Comparison of ENCODE assay signal across 35 cellular contexts in the genomic region with DNA sequence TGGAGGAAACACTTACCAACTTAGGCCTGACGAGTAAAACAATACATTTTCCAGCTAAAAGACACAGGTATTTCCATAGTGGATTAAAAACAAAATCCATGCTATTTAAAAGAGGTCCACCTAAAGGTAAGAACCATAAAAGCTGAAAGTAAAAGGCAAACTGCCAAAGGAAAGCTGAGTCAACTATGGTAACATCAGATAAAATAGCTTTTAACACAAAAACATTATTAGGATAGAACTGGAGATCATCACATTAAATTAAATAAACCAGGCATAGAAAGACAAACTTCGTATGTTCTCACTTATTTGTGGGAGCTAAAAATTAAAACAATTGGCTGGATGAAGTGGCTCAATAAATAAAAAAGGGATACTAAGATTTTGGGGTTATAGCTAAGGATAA.
DNase-seq lines count a peak whose midpoint lies in the region; ATAC-seq, FAIRE-seq and TF ChIP-seq lines count a peak whose summit lies in the region.
"Had no signal": no experiment of that assay in that cellular context is flagged by ENCODE, and none has a peak within 500 bp of the region (broad histone marks: within the 10 kb centered on the region; RNA-seq: fewer than 3 reads in every experiment).

No MANE protein-coding gene starts in this region.

- H3K36me3 ChIP-seq in mucosa of descending colon (ENCODE audit: low read depth): no peaks in the 10 kb centered on the region
- H3K36me3 ChIP-seq: MG63 had no signal

- H3K4me1 Mint-ChIP-seq in HFFc6 (ENCODE audit: low read depth) (peaks cover 17% of the 10 kb centered on the region), WTC11 (peaks cover 6% of the 10 kb centered on the region)
- H3K4me1 Mint-ChIP-seq: activated naive CD4-positive, alpha-beta T cell treated with anti-CD3 and anti-CD28 coated beads, Interleukin-2, amount 50 U/mL, for 24 hours; nephron progenitor cell had no signal

- POLR2A ChIA-PET in WTC11 (lab: Charles Lee): no interaction called here

- H3K36me3 Mint-ChIP-seq in HFFc6 (ENCODE audit: low read depth) (peaks cover 19% of the 10 kb centered on the region), WTC11 (no peaks in the 10 kb centered on the region)

- CTCF ChIA-PET in WTC11 (lab: Charles Lee): interaction anchor here (1.5 kb wide), 1 partner anchor 24 kb away, joined by 7 read pairs; no protein-coding TSS in a partner anchor

- no peak overlapping the region for H3K4me3 ChIP-seq in mucosa of descending colon
- H3K4me3 ChIP-seq: gastrocnemius medialis, hepatocyte, MG63, skin epidermis had no signal

- ATAC-seq in WTC11 (no peak), mucosa of descending colon (no peak), GM21619 (IDR thresholded peaks at IDR 0.05; ENCODE audit: unreplicated experiment) (no peak), HG03378 (IDR thresholded peaks at IDR 0.05; ENCODE audit: unreplicated experiment) (no peak)
- ATAC-seq: activated CD8-positive, alpha-beta T cell treated with anti-CD3 and anti-CD28 coated beads, Interleukin-2, amount 10 ng/mL, durations not matched to agents 7 days and 5 days; activated T-helper 17 cell treated with anti-CD3 and anti-CD28 coated beads, Interleukin-2, amount 50 U/mL, for 72 hours; effector memory CD8-positive, alpha-beta T cell; gastrocnemius medialis; left colon; Right ventricle myocardium inferior; stimulated activated naive B cell treated with anti-CD40 and anti-IgM and Interleukin-4, amounts not matched to agents 10 μg/mL and 1 μg/mL and 100 μg/mL, for 72 hours had no signal

- H3K4me1 ChIP-seq in mucosa of descending colon (ENCODE audit: low read depth): no peaks in the 10 kb centered on the region
- H3K4me1 ChIP-seq: gastrocnemius medialis had no signal

- TF ChIP-seq CTCF in HFFc6 (IDR thresholded peaks at IDR 0.05) (no peak), WTC11 (IDR thresholded peaks at IDR 0.05) (no peak), mucosa of descending colon (IDR thresholded peaks at IDR 0.05) (no peak)

- H3K9me3 Mint-ChIP-seq in HFFc6: peaks cover 4% of the 10 kb centered on the region; the same call in 1 of the 2 replicates
- H3K9me3 Mint-ChIP-seq in WTC11: no peaks in the 10 kb centered on the region
- H3K9me3 Mint-ChIP-seq: activated naive CD4-positive, alpha-beta T cell treated with anti-CD3 and anti-CD28 coated beads, Interleukin-2, amount 50 U/mL, for 24 hours; activated T-helper 17 cell treated with anti-CD3 and anti-CD28 coated beads, Interleukin-2, amount 50 U/mL, for 72 hours; CD4-positive, CD25-positive, alpha-beta regulatory T cell; effector memory CD8-positive, alpha-beta T cell had no signal

- no peaks in the 10 kb centered on the region for H3K27me3 Mint-ChIP-seq in HFFc6 (ENCODE audit: insufficient read depth)
- no peaks in the 10 kb centered on the region for H3K27me3 Mint-ChIP-seq in WTC11 (ENCODE audit: low read depth)
- H3K27me3 Mint-ChIP-seq: activated naive CD4-positive, alpha-beta T cell treated with anti-CD3 and anti-CD28 coated beads, Interleukin-2, amount 50 U/mL, for 24 hours; activated T-helper 17 cell treated with anti-CD3 and anti-CD28 coated beads, Interleukin-2, amount 50 U/mL, for 72 hours; CD4-positive, CD25-positive, alpha-beta regulatory T cell; effector memory CD8-positive, alpha-beta T cell; stimulated activated naive B cell treated with anti-CD40 and anti-IgM and Interleukin-4, amounts not matched to agents 10 μg/mL and 1 μg/mL and 100 μg/mL, for 72 hours; type B pancreatic cell had no signal

- no peaks in the 10 kb centered on the region for H3K9me3 ChIP-seq in mucosa of descending colon
- H3K9me3 ChIP-seq: gastrocnemius medialis, MG63 had no signal

- no peak overlapping the region for H3K4me3 Mint-ChIP-seq in HFFc6
- no peak overlapping the region for H3K4me3 Mint-ChIP-seq in WTC11
- H3K4me3 Mint-ChIP-seq: activated CD8-positive, alpha-beta T cell treated with anti-CD3 and anti-CD28 coated beads, Interleukin-2, amount 10 ng/mL, durations not matched to agents 7 days and 5 days; activated naive CD4-positive, alpha-beta T cell treated with anti-CD3 and anti-CD28 coated beads, Interleukin-2, amount 50 U/mL, for 24 hours; activated T-helper 17 cell treated with anti-CD3 and anti-CD28 coated beads, Interleukin-2, amount 50 U/mL, for 72 hours; CD4-positive, CD25-positive, alpha-beta regulatory T cell; effector memory CD8-positive, alpha-beta T cell; nephron progenitor cell; stimulated activated naive B cell treated with anti-CD40 and anti-IgM and Interleukin-4, amounts not matched to agents 10 μg/mL and 1 μg/mL and 100 μg/mL, for 72 hours; T-helper 2 cell treated with Interferon-gamma antibody and Interleukin-4, amounts not matched to agents 5 μg/mL and 100 μg/mL, for 36 hours; type B pancreatic cell had no signal

- peak; percentile 71 for FAIRE-seq in endometrium (lab: Jason Lieb, UNC)
- FAIRE-seq: D721Med, H54, HTR-8/SVneo had no signal

- DNase-seq in HFFc6 (peak; percentile 37), WTC11 (ENCODE audit: low spot score) (no peak), renal cortical epithelial cell (ENCODE audit: low read depth) (peak; percentile 27), mucosa of descending colon (no peak)
- DNase-seq: activated CD4-positive, alpha-beta T cell treated with anti-CD3 and anti-CD28 coated beads for 4 hours; activated CD8-positive, alpha-beta T cell treated with anti-CD3 and anti-CD28 coated beads, Interleukin-2, amount 10 ng/mL, durations not matched to agents 7 days and 5 days; anterior cingulate cortex; caudate nucleus; CD4-positive, CD25-positive, alpha-beta regulatory T cell; cortex of kidney; DND-41; effector memory CD8-positive, alpha-beta T cell; gastrocnemius medialis; KBM-7; left colon; MG63; NCI-H1930; NCI-H524; nephron progenitor cell; retina; stimulated activated naive B cell treated with anti-CD40 and anti-IgM and Interleukin-4, amounts not matched to agents 10 μg/mL and 1 μg/mL and 100 μg/mL, for 72 hours; substantia nigra had no signal

- H3K27ac Mint-ChIP-seq in HFFc6: peak overlapping the region; percentile 29; the same call in 1 of the 2 replicates
- 0 out of 2 replicates have a peak overlapping the region, but pooled peaks have one; percentile 22 for H3K27ac Mint-ChIP-seq in WTC11
- H3K27ac Mint-ChIP-seq: activated CD8-positive, alpha-beta T cell treated with anti-CD3 and anti-CD28 coated beads, Interleukin-2, amount 10 ng/mL, durations not matched to agents 7 days and 5 days; activated naive CD4-positive, alpha-beta T cell treated with anti-CD3 and anti-CD28 coated beads, Interleukin-2, amount 50 U/mL, for 24 hours; activated T-helper 17 cell treated with anti-CD3 and anti-CD28 coated beads, Interleukin-2, amount 50 U/mL, for 72 hours; CD4-positive, CD25-positive, alpha-beta regulatory T cell; effector memory CD8-positive, alpha-beta T cell; nephron progenitor cell; stimulated activated naive B cell treated with anti-CD40 and anti-IgM and Interleukin-4, amounts not matched to agents 10 μg/mL and 1 μg/mL and 100 μg/mL, for 72 hours; T-helper 2 cell treated with Interferon-gamma antibody and Interleukin-4, amounts not matched to agents 5 μg/mL and 100 μg/mL, for 36 hours; type B pancreatic cell had no signal

- intact Hi-C loops in mucosa of descending colon (cut with DNase I, micrococcal nuclease): no loop called here

TF ChIP-seq in WTC11, 78 proteins besides CTCF, POLR2A, EP300 and RAD21:
- TF ChIP-seq, protein P1, sequence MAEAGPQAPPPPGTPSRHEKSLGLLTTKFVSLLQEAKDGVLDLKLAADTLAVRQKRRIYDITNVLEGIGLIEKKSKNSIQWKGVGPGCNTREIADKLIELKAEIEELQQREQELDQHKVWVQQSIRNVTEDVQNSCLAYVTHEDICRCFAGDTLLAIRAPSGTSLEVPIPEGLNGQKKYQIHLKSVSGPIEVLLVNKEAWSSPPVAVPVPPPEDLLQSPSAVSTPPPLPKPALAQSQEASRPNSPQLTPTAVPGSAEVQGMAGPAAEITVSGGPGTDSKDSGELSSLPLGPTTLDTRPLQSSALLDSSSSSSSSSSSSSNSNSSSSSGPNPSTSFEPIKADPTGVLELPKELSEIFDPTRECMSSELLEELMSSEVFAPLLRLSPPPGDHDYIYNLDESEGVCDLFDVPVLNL (CRISPR knock-in tag; IDR thresholded peaks at IDR 0.05; ENCODE audit: borderline replicate concordance, low read depth): no peak
- no peak for TF ChIP-seq ZNF396 (CRISPR knock-in tag; IDR thresholded peaks at IDR 0.05; ENCODE audit: borderline replicate concordance)
- TF ChIP-seq JAZF1 (CRISPR knock-in tag; IDR thresholded peaks at IDR 0.05): no peak
- TF ChIP-seq ZNF671 (CRISPR knock-in tag; IDR thresholded peaks at IDR 0.05): no peak
- no peak for TF ChIP-seq ELF4 (CRISPR knock-in tag; IDR thresholded peaks at IDR 0.05; ENCODE audit: low read depth)
- TF ChIP-seq CBFB (CRISPR knock-in tag; IDR thresholded peaks at IDR 0.05; ENCODE audit: low read depth): no peak
- TF ChIP-seq RORB (CRISPR knock-in tag; IDR thresholded peaks at IDR 0.05): no peak
- no peak for TF ChIP-seq CREM (CRISPR knock-in tag; IDR thresholded peaks at IDR 0.05)

Comparison
In these comparisons a context has a peak if more than half of its experiments do, and no peak if none do; other contexts are left out.
1. DNase-seq: peak in HFFc6 (single experiment) and renal cortical epithelial cell (single experiment); none in WTC11 (single experiment) and mucosa of descending colon (0 of 3).